ENCODE assay signal across 24 cellular contexts in the genomic region with DNA sequence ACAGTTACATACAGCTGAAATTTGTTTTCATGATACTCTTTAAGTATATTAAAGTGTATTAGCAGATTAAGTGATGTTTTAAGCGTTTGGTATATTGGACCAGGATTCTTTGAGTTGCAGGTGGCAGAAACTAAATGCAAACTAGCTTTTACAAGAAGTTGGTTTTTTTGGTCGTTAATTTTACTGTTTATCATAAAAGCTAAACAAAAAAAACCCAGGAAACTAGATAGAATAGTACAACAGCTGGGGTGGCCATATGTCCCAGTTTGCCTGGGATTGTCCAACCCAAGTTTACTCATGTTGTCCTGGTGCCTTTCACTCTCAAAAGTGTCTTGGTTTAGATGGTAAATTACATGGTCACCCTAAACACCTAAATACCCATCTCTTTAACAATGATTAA.
"Had no signal": no experiment of that assay in that cellular context is flagged by ENCODE, and none has a peak within 500 bp of the region (broad histone marks: within the 10 kb centered on the region; RNA-seq: fewer than 3 reads in every experiment).

No MANE protein-coding gene starts in this region.

- H3K4me3 Mint-ChIP-seq: activated CD4-positive, alpha-beta T cell treated with anti-CD3 and anti-CD28 coated beads, Interleukin-2, amount 10 ng/mL, durations not matched to agents 7 days and 5 days; activated CD8-positive, alpha-beta T cell treated with anti-CD3 and anti-CD28 coated beads, Interleukin-2, amount 10 ng/mL, durations not matched to agents 7 days and 5 days; activated naive CD4-positive, alpha-beta T cell treated with anti-CD3 and anti-CD28 coated beads, Interleukin-2, amount 10 ng/mL, durations not matched to agents 7 days and 5 days; activated naive CD8-positive, alpha-beta T cell treated with anti-CD3 and anti-CD28 coated beads, Interleukin-2, amount 50 U/mL, for 24 hours; activated T-cell treated with anti-CD3 and anti-CD28 coated beads, Interleukin-2, amount 50 U/mL, for 4 hours; brain; endodermal cell; natural killer cell had no signal

- H3K27me3 ChIP-seq: foreskin keratinocyte, hepatocyte, neutrophil, pancreas, right lobe of liver, upper lobe of left lung had no signal

- H3K79me2 ChIP-seq: hepatocyte had no signal

- H3K4me3 ChIP-seq: hepatocyte, pancreas, right lobe of liver, thoracic aorta, upper lobe of left lung had no signal

- DNase-seq: activated CD4-positive, alpha-beta T cell treated with anti-CD3 and anti-CD28 coated beads, Interleukin-2, amount 10 ng/mL, durations not matched to agents 7 days and 5 days; activated CD8-positive, alpha-beta T cell treated with anti-CD3 and anti-CD28 coated beads, Interleukin-2, amount 10 ng/mL, durations not matched to agents 7 days and 5 days; activated naive CD4-positive, alpha-beta T cell treated with anti-CD3 and anti-CD28 coated beads, Interleukin-2, amount 10 ng/mL, durations not matched to agents 7 days and 5 days; activated naive CD8-positive, alpha-beta T cell treated with anti-CD3 and anti-CD28 coated beads, Interleukin-2, amount 50 U/mL, for 24 hours; activated T-cell treated with anti-CD3 and anti-CD28 coated beads, Interleukin-2, amount 50 U/mL, for 4 hours; anterior cingulate cortex; caudate nucleus; endodermal cell; foreskin keratinocyte; left cardiac atrium; natural killer cell; pancreas; right lobe of liver; small intestine; stimulated activated CD4-positive, alpha-beta T cell treated with anti-CD3 and anti-CD28 coated beads, Interleukin-15, amount 100 ng/mL, for 24 hours; stimulated activated CD4-positive, alpha-beta T cell treated with anti-CD3 and anti-CD28 coated beads, Interleukin-2, amount 100 ng/mL, for 48 hours; T1000 had no signal

- H2AFZ ChIP-seq: hepatocyte had no signal

- H3K4me1 Mint-ChIP-seq: brain had no signal

- H3K9me3 ChIP-seq: neutrophil, pancreas, right lobe of liver, thoracic aorta, upper lobe of left lung had no signal

- H3K27ac Mint-ChIP-seq: activated CD4-positive, alpha-beta T cell treated with anti-CD3 and anti-CD28 coated beads, Interleukin-2, amount 10 ng/mL, durations not matched to agents 7 days and 5 days; activated naive CD4-positive, alpha-beta T cell treated with anti-CD3 and anti-CD28 coated beads, Interleukin-2, amount 10 ng/mL, durations not matched to agents 7 days and 5 days; activated naive CD8-positive, alpha-beta T cell treated with anti-CD3 and anti-CD28 coated beads, Interleukin-2, amount 50 U/mL, for 24 hours; brain; endodermal cell; natural killer cell had no signal

- H3K36me3 ChIP-seq: pancreas, right lobe of liver, upper lobe of left lung had no signal

- H3K36me3 Mint-ChIP-seq: natural killer cell had no signal

- H3K27ac ChIP-seq: epithelial cell of prostate, foreskin keratinocyte, hepatocyte, neutrophil, pancreas, right lobe of liver, thoracic aorta, upper lobe of left lung had no signal

- H3K4me2 ChIP-seq: hepatocyte had no signal

- H3K9me3 Mint-ChIP-seq: activated CD4-positive, alpha-beta T cell treated with anti-CD3 and anti-CD28 coated beads, Interleukin-2, amount 10 ng/mL, durations not matched to agents 7 days and 5 days; activated naive CD4-positive, alpha-beta T cell treated with anti-CD3 and anti-CD28 coated beads, Interleukin-2, amount 10 ng/mL, durations not matched to agents 7 days and 5 days; activated naive CD8-positive, alpha-beta T cell treated with anti-CD3 and anti-CD28 coated beads, Interleukin-2, amount 50 U/mL, for 24 hours; activated T-cell treated with anti-CD3 and anti-CD28 coated beads, Interleukin-2, amount 50 U/mL, for 4 hours; brain; endodermal cell; natural killer cell had no signal

- H3K27me3 Mint-ChIP-seq: activated CD4-positive, alpha-beta T cell treated with anti-CD3 and anti-CD28 coated beads, Interleukin-2, amount 10 ng/mL, durations not matched to agents 7 days and 5 days; activated naive CD4-positive, alpha-beta T cell treated with anti-CD3 and anti-CD28 coated beads, Interleukin-2, amount 10 ng/mL, durations not matched to agents 7 days and 5 days; activated naive CD8-positive, alpha-beta T cell treated with anti-CD3 and anti-CD28 coated beads, Interleukin-2, amount 50 U/mL, for 24 hours; brain had no signal

- H3K4me1 ChIP-seq: foreskin keratinocyte, right lobe of liver, upper lobe of left lung had no signal

- ATAC-seq: activated CD4-positive, CD25-positive, alpha-beta regulatory T cell treated with anti-CD3 and anti-CD28 coated beads, Interleukin-2, amount 50 U/mL, for 24 hours; activated CD8-positive, alpha-beta T cell treated with anti-CD3 and anti-CD28 coated beads, Interleukin-2, amount 10 ng/mL, durations not matched to agents 7 days and 5 days; activated naive CD8-positive, alpha-beta T cell treated with anti-CD3 and anti-CD28 coated beads, Interleukin-2, amount 50 U/mL, for 24 hours; activated T-cell treated with anti-CD3 and anti-CD28 coated beads, Interleukin-2, amount 50 U/mL, for 4 hours; foreskin keratinocyte; left cardiac atrium; natural killer cell; pancreas; right lobe of liver had no signal
